Comparison of ENCODE assay signal across 27 cellular contexts in genomic region chr1:101233495-101233894, GRCh38. TPM values are rescaled to one million over a fixed set of nuclear protein-coding genes. Genes with fewer than 3 reads are reported as not detected.
A peak's percentile ranks its signal among the peaks of the same experiment; 100 is the strongest.
DNase-seq lines count a peak whose midpoint lies in the region; ATAC-seq and TF ChIP-seq lines count a peak whose summit lies in the region.
"Had no signal": no experiment of that assay in that cellular context is flagged by ENCODE, and none has a peak within 500 bp of the region (broad histone marks: within the 10 kb centered on the region; RNA-seq: fewer than 3 reads in every experiment).

No MANE protein-coding gene starts in this region.

- H3K4me3 ChIP-seq in CD8-positive, alpha-beta T cell (ENCODE audit: low read depth, low read length), result no peak overlapping the region
- H3K4me3 ChIP-seq: lower lobe of right lung, pancreas, smooth muscle cell, upper lobe of left lung had no signal

- POLR2A ChIA-PET in CD8-positive, alpha-beta T cell (lab: Charles Lee), result interaction anchor here (0.6 to 1.4 kb wide), 5 partner anchors 27 to 946 kb away, joined by 3 to 4 read pairs (median 3); partner anchors contain the start of gene DPH5
- POLR2A ChIA-PET in activated CD4-positive, alpha-beta memory T cell treated with anti-CD3 and anti-CD28 coated beads for 36 hours (lab: Charles Lee), result interaction anchor here (1.3 to 8.8 kb wide), 2 partner anchors 34 to 56 kb away, joined by 3 to 129 read pairs; no protein-coding TSS in a partner anchor

- no peak overlapping the region for H3K27ac ChIP-seq in CD8-positive, alpha-beta T cell (ENCODE audit: low read depth, low read length)
- H3K27ac ChIP-seq: brain microvascular endothelial cell, lower lobe of right lung, pancreas had no signal

- peak overlapping the region; percentile 48 for H3K27ac Mint-ChIP-seq in activated T-cell treated with anti-CD3 and anti-CD28 coated beads, Interleukin-2, amount 50 U/mL, for 24 hours
- H3K27ac Mint-ChIP-seq in CD8-positive, alpha-beta T cell, result peak overlapping the region; percentile 66
- peak overlapping the region; percentile 62 for H3K27ac Mint-ChIP-seq in activated CD4-positive, alpha-beta memory T cell treated with anti-CD3 and anti-CD28 coated beads for 36 hours
- H3K27ac Mint-ChIP-seq in immature natural killer cell, result peak overlapping the region in 4 of 6 donors; percentile 17 to 84 (median 72)
- H3K27ac Mint-ChIP-seq: nephron progenitor cell had no signal

- no peaks in the 10 kb centered on the region for H3K9me3 ChIP-seq in CD8-positive, alpha-beta T cell (ENCODE audit: low read length)
- H3K9me3 ChIP-seq: lower lobe of right lung, pancreas, upper lobe of left lung had no signal

- H3K36me3 Mint-ChIP-seq in activated T-cell treated with anti-CD3 and anti-CD28 coated beads, Interleukin-2, amount 50 U/mL, for 24 hours (ENCODE audit: low read depth), result peaks cover 46% of the 10 kb centered on the region
- H3K36me3 Mint-ChIP-seq in CD8-positive, alpha-beta T cell, result peaks cover 29% of the 10 kb centered on the region
- peaks cover 62% of the 10 kb centered on the region for H3K36me3 Mint-ChIP-seq in activated CD4-positive, alpha-beta memory T cell treated with anti-CD3 and anti-CD28 coated beads for 36 hours
- H3K36me3 Mint-ChIP-seq in immature natural killer cell, result peaks cover under 1 to 11% (median under 1%) of the 10 kb centered on the region in 3 donors

- DNase-seq in activated T-cell treated with anti-CD3 and anti-CD28 coated beads, Interleukin-2, amount 50 U/mL, for 24 hours, result no peak
- no peak for DNase-seq in activated T-cell treated with anti-CD3 and anti-CD28 coated beads, Interleukin-2, amount 50 U/mL, for 1 hour
- no peak for DNase-seq in CD8-positive, alpha-beta T cell
- DNase-seq in activated CD4-positive, alpha-beta memory T cell treated with anti-CD3 and anti-CD28 coated beads for 36 hours, result no peak
- no peak for DNase-seq in immature natural killer cell
- no peak for DNase-seq in cerebellar nuclear complex (lab: John Stamatoyannopoulos, UW)
- DNase-seq in DMS79 (lab: John Stamatoyannopoulos, UW), result no peak
- DNase-seq in NCI-H146 treated with DMSO at 0.1 percent for 48 hours (lab: John Stamatoyannopoulos, UW; ENCODE audit: unreplicated experiment), result no peak
- DNase-seq: activated CD4-positive, alpha-beta T cell treated with anti-CD3 and anti-CD28 coated beads for 1 hour; activated CD8-positive, alpha-beta memory T cell treated with anti-CD3 and anti-CD28 coated beads, Interleukin-2, amount 10 ng/mL, durations not matched to agents 7 days and 5 days; amniotic stem cell; brain microvascular endothelial cell; KG1; lower lobe of right lung; MM.1S; NCI-H1417; NCI-H2081; NCI-H226; NCI-H774; nephron progenitor cell; pancreas; stimulated activated CD4-positive, alpha-beta T cell treated with anti-CD3 and anti-CD28 coated beads, Interleukin-1b, Interleukin-23, amount 100 ng/mL, for 48 hours; SW 1271; upper lobe of left lung had no signal

- TF ChIP-seq CTCF in CD8-positive, alpha-beta T cell (IDR thresholded peaks at IDR 0.05), result no peak

- H3K4me3 Mint-ChIP-seq in activated T-cell treated with anti-CD3 and anti-CD28 coated beads, Interleukin-2, amount 50 U/mL, for 24 hours, result peak overlapping the region; percentile 35
- no peak overlapping the region for H3K4me3 Mint-ChIP-seq in CD8-positive, alpha-beta T cell
- H3K4me3 Mint-ChIP-seq in activated CD4-positive, alpha-beta memory T cell treated with anti-CD3 and anti-CD28 coated beads for 36 hours, result peak overlapping the region; percentile 42
- H3K4me3 Mint-ChIP-seq in immature natural killer cell, result no peak overlapping the region
- H3K4me3 Mint-ChIP-seq: nephron progenitor cell had no signal

- CTCF ChIA-PET in CD8-positive, alpha-beta T cell (lab: Charles Lee), result interaction anchor here (1.2 to 17.1 kb wide), 3 partner anchors 53 to 124 kb away, joined by 4 to 405 read pairs (median 4); no protein-coding TSS in a partner anchor
- CTCF ChIA-PET in activated CD4-positive, alpha-beta memory T cell treated with anti-CD3 and anti-CD28 coated beads for 36 hours (lab: Charles Lee), result interaction anchor here (0.6 to 13.0 kb wide), 5 partner anchors 35 to 124 kb away, joined by 3 to 242 read pairs (median 3); no protein-coding TSS in a partner anchor

- H3K9me3 Mint-ChIP-seq in activated T-cell treated with anti-CD3 and anti-CD28 coated beads, Interleukin-2, amount 50 U/mL, for 24 hours, result peaks cover 11% of the 10 kb centered on the region
- peaks cover 4% of the 10 kb centered on the region for H3K9me3 Mint-ChIP-seq in CD8-positive, alpha-beta T cell
- H3K9me3 Mint-ChIP-seq in activated CD4-positive, alpha-beta memory T cell treated with anti-CD3 and anti-CD28 coated beads for 36 hours, result peaks cover 10% of the 10 kb centered on the region
- H3K9me3 Mint-ChIP-seq in immature natural killer cell, result no peaks in the 10 kb centered on the region

- intact Hi-C loops in CD8-positive, alpha-beta T cell (cut with DNase I, micrococcal nuclease), result no loop called here
- intact Hi-C loops in activated CD4-positive, alpha-beta memory T cell treated with anti-CD3 and anti-CD28 coated beads for 36 hours (cut with micrococcal nuclease), result no loop called here

- H3K36me3 ChIP-seq in CD8-positive, alpha-beta T cell (ENCODE audit: insufficient read depth, low read length), result no peaks in the 10 kb centered on the region
- H3K36me3 ChIP-seq: brain microvascular endothelial cell, lower lobe of right lung, pancreas, upper lobe of left lung had no signal

- no peak for ATAC-seq in CD8-positive, alpha-beta T cell
- ATAC-seq: activated CD8-positive, alpha-beta memory T cell treated with anti-CD3 and anti-CD28 coated beads, Interleukin-2, amount 10 ng/mL, durations not matched to agents 7 days and 5 days; HCT116; lower lobe of right lung; pancreas had no signal

- H3K4me1 ChIP-seq in CD8-positive, alpha-beta T cell (ENCODE audit: insufficient read depth, low read length), result peaks cover 19% of the 10 kb centered on the region

- no peaks in the 10 kb centered on the region for H3K27me3 Mint-ChIP-seq in activated T-cell treated with anti-CD3 and anti-CD28 coated beads, Interleukin-2, amount 50 U/mL, for 24 hours
- no peaks in the 10 kb centered on the region for H3K27me3 Mint-ChIP-seq in CD8-positive, alpha-beta T cell (ENCODE audit: low read depth)
- H3K27me3 Mint-ChIP-seq in activated CD4-positive, alpha-beta memory T cell treated with anti-CD3 and anti-CD28 coated beads for 36 hours, result peaks cover 2% of the 10 kb centered on the region
- H3K27me3 Mint-ChIP-seq in immature natural killer cell (ENCODE audit: low read depth in 3 of 3), result peaks cover 10 to 17% (median 12%) of the 10 kb centered on the region in 3 donors
- H3K27me3 Mint-ChIP-seq: activated CD8-positive, alpha-beta memory T cell treated with anti-CD3 and anti-CD28 coated beads, Interleukin-2, amount 10 ng/mL, durations not matched to agents 7 days and 5 days; B cell had no signal

- peaks cover 57% of the 10 kb centered on the region for H3K4me1 Mint-ChIP-seq in activated T-cell treated with anti-CD3 and anti-CD28 coated beads, Interleukin-2, amount 50 U/mL, for 24 hours (ENCODE audit: low read depth)
- peaks cover 41% of the 10 kb centered on the region for H3K4me1 Mint-ChIP-seq in CD8-positive, alpha-beta T cell (ENCODE audit: low read depth)
- H3K4me1 Mint-ChIP-seq in activated CD4-positive, alpha-beta memory T cell treated with anti-CD3 and anti-CD28 coated beads for 36 hours (ENCODE audit: low read depth), result peaks cover 59% of the 10 kb centered on the region
- H3K4me1 Mint-ChIP-seq in immature natural killer cell, result peaks cover 30 to 35% of the 10 kb centered on the region in 2 donors

- H3K27me3 ChIP-seq in CD8-positive, alpha-beta T cell (ENCODE audit: insufficient read depth, low read length), result no peaks in the 10 kb centered on the region
- H3K27me3 ChIP-seq: upper lobe of left lung had no signal

RNA-seq across cellular contexts. Expression of gene S1PR1, which starts 3.3 kb away (rescaled TPM):
- 100 to 1,000 TPM; 416 to 420 TPM for total RNA-seq in CD8-positive, alpha-beta T cell
- 100 to 1,000 TPM; 134 to 140 TPM for total RNA-seq in activated CD4-positive, alpha-beta memory T cell treated with anti-CD3 and anti-CD28 coated beads for 36 hours
- polyA plus RNA-seq in immature natural killer cell, result 100 to 1,000 TPM in 2 of 3 donors, 10 to 100 TPM in 1; 99.8 to 142 (median 126) TPM

Comparison
In these comparisons a context has a peak if more than half of its experiments do, and no peak if none do; other contexts are left out.
1. H3K4me3 Mint-ChIP-seq: peak in activated T-cell treated with anti-CD3 and anti-CD28 coated beads, Interleukin-2, amount 50 U/mL, for 24 hours (single experiment) and activated CD4-positive, alpha-beta memory T cell treated with anti-CD3 and anti-CD28 coated beads for 36 hours (single experiment); none in CD8-positive, alpha-beta T cell (single experiment) and immature natural killer cell (0 of 5).
2. Peak in every context shown above with its lines, with median percentiles within 50 percentile points of each other: H3K27ac Mint-ChIP-seq.